ENCODE assay signal across 1 cellular context in genomic region chr1:228165372-228166169, GRCh38.
A peak's percentile ranks its signal among the peaks of the same experiment; 100 is the strongest.
TF ChIP-seq lines count a peak whose summit lies in the region.

Gene IBA57 (plus strand): TSS chr1:228165804. CDS start chr1:228165817, 13 bp downstream.

TF ChIP-seq in HepG2, 621 proteins besides CTCF, POLR2A, EP300 and RAD21 (continued from another document and continues in another):
- no peak for TF ChIP-seq NRL (CRISPR knock-in tag; IDR thresholded peaks at IDR 0.05; ENCODE audit: borderline replicate concordance)
- TF ChIP-seq ZZZ3 (CRISPR knock-in tag; IDR thresholded peaks at IDR 0.05; ENCODE audit: borderline replicate concordance), result peak; percentile 61; the same call in 1 of the 2 replicates
- TF ChIP-seq ZNF597 (CRISPR knock-in tag; IDR thresholded peaks at IDR 0.05), result no peak
- TF ChIP-seq PRDM15 (CRISPR knock-in tag; IDR thresholded peaks at IDR 0.05), result no peak
- peak; percentile 76 for TF ChIP-seq NFYC (CRISPR knock-in tag; IDR thresholded peaks at IDR 0.05)
- no peak for TF ChIP-seq ZNF354B (CRISPR knock-in tag; IDR thresholded peaks at IDR 0.05)
- no peak for TF ChIP-seq ZFAT (CRISPR knock-in tag; conservative IDR thresholded peaks at IDR 0.05)
- TF ChIP-seq NFKB2 (CRISPR knock-in tag; IDR thresholded peaks at IDR 0.05; ENCODE audit: borderline replicate concordance), result peak; percentile 42; the same call in 1 of the 2 replicates
- TF ChIP-seq ZNF768 (CRISPR knock-in tag; IDR thresholded peaks at IDR 0.05), result peak; percentile 30; the same call in 1 of the 2 replicates
- no peak for TF ChIP-seq ZNF180 (CRISPR knock-in tag; IDR thresholded peaks at IDR 0.05; ENCODE audit: borderline replicate concordance, low read depth)
- TF ChIP-seq HIC2 (CRISPR knock-in tag; IDR thresholded peaks at IDR 0.05; ENCODE audit: low read depth), result no peak
- TF ChIP-seq ZNF782 (CRISPR knock-in tag; IDR thresholded peaks at IDR 0.05; ENCODE audit: borderline replicate concordance), result peak; percentile 74; the same call in 1 of the 2 replicates
- no peak for TF ChIP-seq SMAD9 (CRISPR knock-in tag; IDR thresholded peaks at IDR 0.05)
- no peak for TF ChIP-seq AHDC1 (CRISPR knock-in tag; IDR thresholded peaks at IDR 0.05; ENCODE audit: borderline replicate concordance)
- peak; percentile 61; the same call in 1 of the 2 replicates for TF ChIP-seq ZNF772 (CRISPR knock-in tag; IDR thresholded peaks at IDR 0.05)
- no peak for TF ChIP-seq MAFF (IDR thresholded peaks at IDR 0.05; ENCODE audit: low read depth, low read length)
- no peak for TF ChIP-seq ZNF121 (CRISPR knock-in tag; IDR thresholded peaks at IDR 0.05)
- TF ChIP-seq ZNF687 (CRISPR knock-in tag; IDR thresholded peaks at IDR 0.05), result peak; percentile 74
- no peak for TF ChIP-seq ZNF124 (CRISPR knock-in tag; IDR thresholded peaks at IDR 0.05)
- no peak for TF ChIP-seq ZNF646 (CRISPR knock-in tag; IDR thresholded peaks at IDR 0.05)
- TF ChIP-seq ZSCAN30 (CRISPR knock-in tag; IDR thresholded peaks at IDR 0.05), result no peak
- peak; percentile 91 for TF ChIP-seq BHLHE40 (IDR thresholded peaks at IDR 0.05; ENCODE audit: low read length)
- TF ChIP-seq HOXA9 (CRISPR knock-in tag; IDR thresholded peaks at IDR 0.05; ENCODE audit: borderline replicate concordance), result no peak
- no peak for TF ChIP-seq ATF5 (CRISPR knock-in tag; IDR thresholded peaks at IDR 0.05; ENCODE audit: low read depth)
- TF ChIP-seq POGK (CRISPR knock-in tag; conservative IDR thresholded peaks at IDR 0.05), result peak; percentile 64
- TF ChIP-seq ZNF619 (CRISPR knock-in tag; IDR thresholded peaks at IDR 0.05), result no peak
- 0 out of 2 replicates have a peak, but pooled peaks have one; percentile 57 for TF ChIP-seq SMAD3 (CRISPR knock-in tag; IDR thresholded peaks at IDR 0.05)
